Comparison of ENCODE assay signal across 17 cellular contexts in the genomic region with DNA sequence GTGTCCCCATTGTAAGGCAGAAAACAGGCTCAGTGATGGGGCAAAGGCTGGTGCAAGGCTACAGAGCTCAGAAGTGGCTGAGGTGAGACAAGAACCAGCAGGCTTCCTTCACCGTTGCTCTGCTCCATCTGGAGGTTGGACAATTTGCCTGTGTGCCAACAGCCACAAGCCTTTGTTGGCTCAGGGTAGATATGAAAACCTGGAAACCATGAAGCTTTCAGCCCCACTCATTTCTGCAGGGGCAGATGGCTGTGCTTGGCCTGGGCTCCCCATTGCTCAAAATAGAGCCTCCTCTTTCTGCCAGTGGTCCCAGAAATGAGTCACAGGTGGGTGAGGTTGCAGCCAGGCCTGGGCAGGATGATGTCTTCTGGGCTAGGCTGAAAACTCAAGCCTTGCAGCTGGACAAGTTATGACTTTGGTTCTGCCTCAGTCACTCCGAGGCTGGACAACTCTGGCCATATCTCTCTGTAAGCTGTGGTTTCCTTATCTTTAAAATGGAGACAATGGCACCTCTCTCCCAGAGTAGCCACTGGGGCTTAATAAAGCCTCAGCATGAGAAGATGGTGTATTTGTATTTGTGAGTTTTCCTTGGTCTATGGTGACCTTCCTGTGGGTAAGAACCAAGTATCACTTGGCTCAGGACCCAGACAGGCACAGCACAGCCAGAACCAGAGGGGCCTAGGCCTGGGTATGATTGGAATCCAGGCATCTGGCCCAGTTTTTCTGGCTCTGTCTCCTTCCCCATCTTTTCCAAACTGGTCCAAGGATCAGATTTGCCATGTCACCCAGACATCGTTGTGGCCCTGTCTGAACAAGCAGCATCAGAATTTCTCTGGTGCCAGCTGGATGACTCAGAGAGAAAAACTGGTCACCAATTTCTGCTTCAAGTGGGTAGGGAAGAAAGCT. TPM values are rescaled to one million over a fixed set of nuclear protein-coding genes. Genes with fewer than 3 reads are reported as not detected.
DNase-seq lines count a peak whose midpoint lies in the region; ATAC-seq, FAIRE-seq and TF ChIP-seq lines count a peak whose summit lies in the region.
"Had no signal": no experiment of that assay in that cellular context is flagged by ENCODE, and none has a peak within 500 bp of the region (broad histone marks: within the 10 kb centered on the region; RNA-seq: fewer than 3 reads in every experiment).

No MANE protein-coding gene starts in this region.

- peak overlapping the region; percentile 68 for H3K4me2 ChIP-seq in K562 (ENCODE audit: insufficient read depth, low read length)

- POLR2A ChIA-PET in K562 (lab: Yijun Ruan, JAX) = interaction anchor here (0.6 to 3.0 kb wide), 5 partner anchors 12 to 146 kb away, joined by 3 to 18 read pairs (median 5); partner anchors contain the start of gene ZNF273

- H3K4me3 ChIP-seq in K562 = no peak overlapping the region

- peak; percentile 70 for ATAC-seq in K562
- ATAC-seq in HG03097 (IDR thresholded peaks at IDR 0.05; ENCODE audit: low FRiP score, unreplicated experiment) = no peak
- ATAC-seq in GM18861 (IDR thresholded peaks at IDR 0.05; ENCODE audit: unreplicated experiment) = no peak
- ATAC-seq: activated CD8-positive, alpha-beta T cell treated with anti-CD3 and anti-CD28 coated beads for 36 hours; natural killer cell had no signal

- H3K4me1 ChIP-seq in K562 (replicated peaks in 1 of 2; ENCODE audit: control insufficient read depth in 2 of 2, insufficient read depth in 2 of 2, low read length in 2 of 2) = peaks cover 43 to 49% of the 10 kb centered on the region in 2 experiments; a peak in 4 of 5 replicates

- FAIRE-seq in K562 (lab: Jason Lieb, UNC) = no peak

- no peak for TF ChIP-seq EP300 in K562 (IDR thresholded peaks at IDR 0.05; ENCODE audit: low read length)

- intact Hi-C loops in K562 (cut with micrococcal nuclease) = loop anchor here (2.0 kb wide), 1 partner anchor 16 kb away; no protein-coding TSS in a partner anchor

- in situ Hi-C loops in K562 (cut with MboI) = no loop called here

- peak overlapping the region in 1 of 2 experiments; percentile 23; a peak in 1 of 4 replicates for H3K9ac ChIP-seq in K562 (ENCODE audit: insufficient read depth in 1 of 2, low read depth in 2 of 2, low read length in 2 of 2)

- no peaks in the 10 kb centered on the region for H3K79me2 ChIP-seq in K562 (ENCODE audit: control insufficient read depth, insufficient read depth, low read length)

- peaks cover 3% of the 10 kb centered on the region; the same call in 1 of the 2 replicates for H3K9me3 ChIP-seq in K562 (replicated peaks; ENCODE audit: control insufficient read depth, insufficient read depth, low read depth, low read length)

- no peaks in the 10 kb centered on the region for H3K9me1 ChIP-seq in K562 (ENCODE audit: control insufficient read depth, insufficient read depth, low read length)

- CTCF ChIA-PET in K562 (lab: Yijun Ruan, JAX; ENCODE audit: low intra/inter-chr PET ratio) = no interaction called here

- 0 out of 2 replicates have a peak overlapping the region, but pooled peaks have one; percentile 8 for H2AFZ ChIP-seq in K562 (ENCODE audit: low read depth, low read length)

- no peaks in the 10 kb centered on the region for H4K20me1 ChIP-seq in K562 (replicated peaks; ENCODE audit: control insufficient read depth, insufficient read depth, low read length)

- peak overlapping the region; percentile 69 for H3K27ac ChIP-seq in K562 (ENCODE audit: extremely low read depth, low read depth, low read length)

- peak; percentile 37 for DNase-seq in activated effector memory CD4-positive, alpha-beta T cell treated with anti-CD3 and anti-CD28 coated beads, Interleukin-2, amount 50 U/mL, for 16 hours
- no peak for DNase-seq in activated effector memory CD4-positive, alpha-beta T cell treated with Interleukin-2 at 50 U/mL for 16 hours
- DNase-seq in K562 (ENCODE audit: extremely low read depth in 1 of 4, low spot score in 3 of 4) = peak in 2 of 4 experiments; percentile 68 to 77
- DNase-seq in kidney tubule cell (ENCODE audit: low spot score) = peak; percentile 56
- DNase-seq in ureter (ENCODE audit: low spot score) = peak; percentile 42
- no peak for DNase-seq in T-helper 9 cell
- DNase-seq: activated CD8-positive, alpha-beta T cell treated with anti-CD3 and anti-CD28 coated beads for 36 hours; activated naive CD4-positive, alpha-beta T cell treated with anti-CD3 and anti-CD28 coated beads, Interleukin-2, amount 50 U/mL, for 16 hours; dermis blood vessel endothelial cell; DND-41; H7; KBM-7; left cardiac atrium; natural killer cell; T-helper 1 cell had no signal

- no peaks in the 10 kb centered on the region for H3K27me3 ChIP-seq in K562 (ENCODE audit: control insufficient read depth in 2 of 2, insufficient read depth in 2 of 2, low read length in 2 of 2)

- no peak for TF ChIP-seq CTCF in K562 (IDR thresholded peaks at IDR 0.05 in 2 of 3, conservative IDR thresholded peaks at IDR 0.05 in 1 of 3; ENCODE audit: insufficient read depth in 2 of 3, low read depth in 1 of 3, low read length in 3 of 3)

- TF ChIP-seq POLR2A in K562 (conservative IDR thresholded peaks at IDR 0.05) = no peak

- TF ChIP-seq RAD21 in K562 (CRISPR knock-in tag; conservative IDR thresholded peaks at IDR 0.05 in 1 of 2, IDR thresholded peaks at IDR 0.05 in 1 of 2) = no peak

- no TSS peak for BruUV-seq in K562 (replicated peaks; lab: Mats Ljungman, UMichigan)

- WGBS in K562 (ENCODE audit: insufficient coverage, low coverage, missing lambda C conversion rate) = 5% methylated on average over 3 of the region's 3 CpGs

- H3K36me3 ChIP-seq in K562 (ENCODE audit: control insufficient read depth, insufficient read depth, low read length) = no peaks in the 10 kb centered on the region

TF ChIP-seq in K562, 482 proteins besides CTCF, POLR2A, EP300 and RAD21 (continues in another document):
- TF ChIP-seq LCOR (CRISPR knock-in tag; IDR thresholded peaks at IDR 0.05) (no peak), CBFA2T3 (IDR thresholded peaks at IDR 0.05) (peak; percentile 56), SPI1 (IDR thresholded peaks at IDR 0.05; ENCODE audit: borderline replicate concordance, low read depth, low read length) (no peak)
- TF ChIP-seq, protein P1, sequence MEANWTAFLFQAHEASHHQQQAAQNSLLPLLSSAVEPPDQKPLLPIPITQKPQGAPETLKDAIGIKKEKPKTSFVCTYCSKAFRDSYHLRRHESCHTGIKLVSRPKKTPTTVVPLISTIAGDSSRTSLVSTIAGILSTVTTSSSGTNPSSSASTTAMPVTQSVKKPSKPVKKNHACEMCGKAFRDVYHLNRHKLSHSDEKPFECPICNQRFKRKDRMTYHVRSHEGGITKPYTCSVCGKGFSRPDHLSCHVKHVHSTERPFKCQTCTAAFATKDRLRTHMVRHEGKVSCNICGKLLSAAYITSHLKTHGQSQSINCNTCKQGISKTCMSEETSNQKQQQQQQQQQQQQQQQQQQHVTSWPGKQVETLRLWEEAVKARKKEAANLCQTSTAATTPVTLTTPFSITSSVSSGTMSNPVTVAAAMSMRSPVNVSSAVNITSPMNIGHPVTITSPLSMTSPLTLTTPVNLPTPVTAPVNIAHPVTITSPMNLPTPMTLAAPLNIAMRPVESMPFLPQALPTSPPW (CRISPR knock-in tag; IDR thresholded peaks at IDR 0.05) = no peak
- TF ChIP-seq, protein P2, sequence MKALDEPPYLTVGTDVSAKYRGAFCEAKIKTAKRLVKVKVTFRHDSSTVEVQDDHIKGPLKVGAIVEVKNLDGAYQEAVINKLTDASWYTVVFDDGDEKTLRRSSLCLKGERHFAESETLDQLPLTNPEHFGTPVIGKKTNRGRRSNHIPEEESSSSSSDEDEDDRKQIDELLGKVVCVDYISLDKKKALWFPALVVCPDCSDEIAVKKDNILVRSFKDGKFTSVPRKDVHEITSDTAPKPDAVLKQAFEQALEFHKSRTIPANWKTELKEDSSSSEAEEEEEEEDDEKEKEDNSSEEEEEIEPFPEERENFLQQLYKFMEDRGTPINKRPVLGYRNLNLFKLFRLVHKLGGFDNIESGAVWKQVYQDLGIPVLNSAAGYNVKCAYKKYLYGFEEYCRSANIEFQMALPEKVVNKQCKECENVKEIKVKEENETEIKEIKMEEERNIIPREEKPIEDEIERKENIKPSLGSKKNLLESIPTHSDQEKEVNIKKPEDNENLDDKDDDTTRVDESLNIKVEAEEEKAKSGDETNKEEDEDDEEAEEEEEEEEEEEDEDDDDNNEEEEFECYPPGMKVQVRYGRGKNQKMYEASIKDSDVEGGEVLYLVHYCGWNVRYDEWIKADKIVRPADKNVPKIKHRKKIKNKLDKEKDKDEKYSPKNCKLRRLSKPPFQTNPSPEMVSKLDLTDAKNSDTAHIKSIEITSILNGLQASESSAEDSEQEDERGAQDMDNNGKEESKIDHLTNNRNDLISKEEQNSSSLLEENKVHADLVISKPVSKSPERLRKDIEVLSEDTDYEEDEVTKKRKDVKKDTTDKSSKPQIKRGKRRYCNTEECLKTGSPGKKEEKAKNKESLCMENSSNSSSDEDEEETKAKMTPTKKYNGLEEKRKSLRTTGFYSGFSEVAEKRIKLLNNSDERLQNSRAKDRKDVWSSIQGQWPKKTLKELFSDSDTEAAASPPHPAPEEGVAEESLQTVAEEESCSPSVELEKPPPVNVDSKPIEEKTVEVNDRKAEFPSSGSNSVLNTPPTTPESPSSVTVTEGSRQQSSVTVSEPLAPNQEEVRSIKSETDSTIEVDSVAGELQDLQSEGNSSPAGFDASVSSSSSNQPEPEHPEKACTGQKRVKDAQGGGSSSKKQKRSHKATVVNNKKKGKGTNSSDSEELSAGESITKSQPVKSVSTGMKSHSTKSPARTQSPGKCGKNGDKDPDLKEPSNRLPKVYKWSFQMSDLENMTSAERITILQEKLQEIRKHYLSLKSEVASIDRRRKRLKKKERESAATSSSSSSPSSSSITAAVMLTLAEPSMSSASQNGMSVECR (CRISPR knock-in tag; IDR thresholded peaks at IDR 0.05) = 0 out of 2 replicates have a peak, but pooled peaks have one; percentile 29

RNA-seq across cellular contexts. Expression of gene ZNF273, which starts 12.1 kb away (rescaled TPM):
- 15.0 and 51.2 TPM in 2 replicates for total RNA-seq in K562 (2011; cell fraction: chromatin; rRNA removed; ENCODE audit: low replicate concordance)
- 11.5 and 16.4 TPM in 2 replicates for total RNA-seq in K562 (2011; cell fraction: nucleolus; rRNA removed)
- total RNA-seq in K562 (2011; cell fraction: nucleoplasm; rRNA removed) = 27.9 and 35.1 TPM in 2 replicates
- total RNA-seq in K562 (2014; rRNA removed) (16.9 and 18.2 TPM in 2 replicates), K562 (2014; rRNA removed; fragmentation: Illumina TruSeq; extraction: Trizol) (29.5 and 33.1 TPM in 2 replicates), K562 (2015; rRNA removed; fragmentation: Illumina TruSeq; extraction: Trizol) (21.3 and 26.1 TPM in 2 replicates), K562 (2021) (14.7 and 15.6 TPM in 2 replicates), ureter (11.6 TPM)
- polyA plus RNA-seq in K562 (2011; rRNA removed) (18.1 and 20.7 TPM in 2 replicates), K562 (2014; fragmentation: Illumina TruSeq; extraction: Trizol) (19.5 and 20.8 TPM in 2 replicates), K562 (2014; fragmentation: Nextera tagmentation; extraction: Ambion mirVana) (10 to 100 TPM; 20.2 to 37.0 TPM), K562 (2014; rRNA removed) (13.3 and 14.8 TPM in 2 replicates)
- polyA plus RNA-seq in K562 (2011; cell fraction: cytosol; rRNA removed) = 6.7 and 10.2 TPM in 2 replicates
- polyA plus RNA-seq in K562 (2011; cell fraction: nucleus; rRNA removed) = 6.4 and 6.8 TPM in 2 replicates
- polyA plus RNA-seq in K562 (2012) = 9.8 and 13.5 TPM in 2 replicates
- polyA minus RNA-seq in K562 (2011; rRNA and poly(A)+ RNA removed) = 25.1 and 37.0 TPM in 2 replicates
- 12.7 and 14.8 TPM in 2 replicates for polyA minus RNA-seq in K562 (2011; cell fraction: cytosol; rRNA and poly(A)+ RNA removed)
- 11.2 and 20.3 TPM in 2 replicates for polyA minus RNA-seq in K562 (2011; cell fraction: nucleus; rRNA and poly(A)+ RNA removed)

Comparison
In these comparisons a context has a peak if more than half of its experiments do, and no peak if none do; other contexts are left out.
1. DNase-seq: peak in activated effector memory CD4-positive, alpha-beta T cell treated with anti-CD3 and anti-CD28 coated beads, Interleukin-2, amount 50 U/mL, for 16 hours (single experiment), kidney tubule cell (single experiment) and ureter (single experiment); none in activated effector memory CD4-positive, alpha-beta T cell treated with Interleukin-2 at 50 U/mL for 16 hours (single experiment) and T-helper 9 cell (single experiment).